ENCODE assay signal across 6 cellular contexts in genomic region chr17:8350339-8350738, GRCh38.
"Had no signal": no experiment of that assay in that cellular context is flagged by ENCODE, and none has a peak within 500 bp of the region (broad histone marks: within the 10 kb centered on the region; RNA-seq: fewer than 3 reads in every experiment).

No MANE protein-coding gene starts in this region.

- DNase-seq: GM23248, GOT3, H7, H9, HCEC 1CT, HFFc6 had no signal
